Comparison of ENCODE assay signal across 19 cellular contexts in genomic region chr3:80007522-80007921, GRCh38.
DNase-seq lines count a peak whose midpoint lies in the region; ATAC-seq, FAIRE-seq and TF ChIP-seq lines count a peak whose summit lies in the region.
"Had no signal": no experiment of that assay in that cellular context is flagged by ENCODE, and none has a peak within 500 bp of the region (broad histone marks: within the 10 kb centered on the region; RNA-seq: fewer than 3 reads in every experiment).

No MANE protein-coding gene starts in this region.

- no peaks in the 10 kb centered on the region for H3K79me2 ChIP-seq in HepG2 (ENCODE audit: insufficient read depth, low read length)

- WGBS in HepG2 (ENCODE audit: low lambda C conversion rate): 0% methylated on average over 1 of the region's 1 CpG
- 74% methylated on average over 1 of the region's 1 CpG for WGBS in right lobe of liver (ENCODE audit: insufficient coverage, low coverage, low lambda C conversion rate, missing lambda C conversion rate)

- TF ChIP-seq EP300 in HepG2 (IDR thresholded peaks at IDR 0.05; ENCODE audit: low read depth in 2 of 2, low read length in 2 of 2): no peak
- TF ChIP-seq EP300 in HepG2 (CRISPR knock-in tag; IDR thresholded peaks at IDR 0.05; ENCODE audit: borderline replicate concordance): no peak

- no peak for TF ChIP-seq POLR2A in HepG2 (IDR thresholded peaks at IDR 0.05; ENCODE audit: insufficient read depth in 1 of 2, low read depth in 2 of 2, low read length in 2 of 2)
- no peak for TF ChIP-seq POLR2A in right lobe of liver (IDR thresholded peaks at IDR 0.05)

- intact Hi-C loops in HepG2 (cut with micrococcal nuclease; ENCODE audit: unreplicated experiment) (no loop called here), right lobe of liver (cut with DNase I) (no loop called here)

- H3K4me3 ChIP-seq in HepG2 (replicated peaks in 1 of 3; ENCODE audit: insufficient read depth in 1 of 3, low read depth in 2 of 3, low read length in 3 of 3) (no peak overlapping the region), right lobe of liver (no peak overlapping the region)
- H3K4me3 ChIP-seq: A549; BLaER1 treated with 17β-estradiol and CSF1 and Interleukin-3, amounts not matched to agents 10 nM and 100 nM; GM12878 had no signal

- no peaks in the 10 kb centered on the region for H3K9me3 ChIP-seq in HepG2 (ENCODE audit: low read length)
- H3K9me3 ChIP-seq in right lobe of liver: no peaks in the 10 kb centered on the region
- H3K9me3 ChIP-seq: BLaER1 treated with 17β-estradiol and CSF1 and Interleukin-3, amounts not matched to agents 10 nM and 100 nM had no signal

- H3K27ac ChIP-seq in HepG2 (ENCODE audit: extremely low read length, insufficient read depth, low read length): no peak overlapping the region
- no peak overlapping the region for H3K27ac ChIP-seq in right lobe of liver
- H3K27ac ChIP-seq: A549; BLaER1 treated with 17β-estradiol and CSF1 and Interleukin-3, amounts not matched to agents 10 nM and 100 nM; C4-2B had no signal

- POLR2A ChIA-PET in HepG2 (lab: Yijun Ruan, JAX): no interaction called here
- POLR2A ChIA-PET in GM10248 (lab: Yijun Ruan, JAX): no interaction called here

- H3K27me3 ChIP-seq in HepG2 (ENCODE audit: control insufficient read depth in 1 of 2, insufficient read depth in 2 of 2, low read length in 2 of 2) (no peaks in the 10 kb centered on the region), right lobe of liver (no peaks in the 10 kb centered on the region)
- H3K27me3 ChIP-seq: BLaER1 treated with 17β-estradiol and CSF1 and Interleukin-3, amounts not matched to agents 10 nM and 100 nM had no signal

- ATAC-seq in HepG2 (no peak), right lobe of liver (no peak), HG03439 (IDR thresholded peaks at IDR 0.05; ENCODE audit: unreplicated experiment) (no peak)
- ATAC-seq: A549; CD8-positive, alpha-beta T cell; GM12878 had no signal

- no TSS peak for BruUV-seq in HepG2 (replicated peaks; lab: Mats Ljungman, UMichigan)

- H3K4me1 ChIP-seq in HepG2 (ENCODE audit: insufficient read depth, low read length) (no peaks in the 10 kb centered on the region), right lobe of liver (no peaks in the 10 kb centered on the region)
- H3K4me1 ChIP-seq: A549; BLaER1 treated with 17β-estradiol and CSF1 and Interleukin-3, amounts not matched to agents 10 nM and 100 nM; Caco-2 had no signal

- FAIRE-seq in HepG2 (lab: Jason Lieb, UNC) (no peak), endometrium (lab: Jason Lieb, UNC) (peak; percentile 50)
- FAIRE-seq: A549, D721Med, GM12878, GM12892, GM18507 had no signal

- H2AFZ ChIP-seq in HepG2 (ENCODE audit: low read length): no peak overlapping the region

- no peak overlapping the region for H3K4me2 ChIP-seq in HepG2 (ENCODE audit: low read depth, low read length)
- H3K4me2 ChIP-seq: A549; BLaER1 treated with 17β-estradiol and CSF1 and Interleukin-3, amounts not matched to agents 10 nM and 100 nM had no signal

- H3K9ac ChIP-seq in HepG2 (ENCODE audit: insufficient read depth, low read depth, low read length): no peak overlapping the region
- H3K9ac ChIP-seq: BLaER1 treated with 17β-estradiol and CSF1 and Interleukin-3, amounts not matched to agents 10 nM and 100 nM had no signal

- no peaks in the 10 kb centered on the region for H4K20me1 ChIP-seq in HepG2 (ENCODE audit: insufficient read depth, low read length)
- H4K20me1 ChIP-seq: BLaER1 treated with 17β-estradiol and CSF1 and Interleukin-3, amounts not matched to agents 10 nM and 100 nM had no signal

- H3K36me3 ChIP-seq in HepG2 (replicated peaks in 1 of 2; ENCODE audit: control insufficient read depth in 1 of 2, insufficient read depth in 2 of 2, low read length in 2 of 2) (no peaks in the 10 kb centered on the region), right lobe of liver (no peaks in the 10 kb centered on the region)
- H3K36me3 ChIP-seq: BLaER1 treated with 17β-estradiol and CSF1 and Interleukin-3, amounts not matched to agents 10 nM and 100 nM had no signal

- no peak for TF ChIP-seq CTCF in HepG2 (CRISPR knock-in tag; IDR thresholded peaks at IDR 0.05)
- no peak for TF ChIP-seq CTCF in right lobe of liver (IDR thresholded peaks at IDR 0.05)
- TF ChIP-seq CTCF in GM10248 (IDR thresholded peaks at IDR 0.05; ENCODE audit: control extremely low read depth, extremely low read depth, low read depth, missing control alignments): no peak

- no peak for TF ChIP-seq RAD21 in HepG2 (CRISPR knock-in tag; IDR thresholded peaks at IDR 0.05)

- in situ Hi-C loops in HepG2 (cut with HindIII; ENCODE audit: extremely low pct_ligation_motif_present, low pct_unique_long_range_greater_than_20kb): no loop called here

- no peak for DNase-seq in HepG2 (ENCODE audit: low spot score)
- no peak for DNase-seq in right lobe of liver
- DNase-seq in GM10248 (ENCODE audit: extremely low spot score): no peak
- DNase-seq: AML-193; Caco-2; Calu3; CD4-positive, alpha-beta T cell; CD8-positive, alpha-beta T cell; DMS79 treated with DMSO at 0.1 percent for 48 hours; GF-D8 had no signal

- CTCF ChIA-PET in HepG2 (lab: Yijun Ruan, JAX; ENCODE audit: low intra/inter-chr PET ratio, low total read pairs) (no interaction called here), GM10248 (lab: Yijun Ruan, JAX) (no interaction called here)

TF ChIP-seq in HepG2, 621 proteins besides CTCF, POLR2A, EP300 and RAD21:
- TF ChIP-seq ZSCAN9 (CRISPR knock-in tag; IDR thresholded peaks at IDR 0.05; ENCODE audit: borderline replicate concordance): no peak
- no peak for TF ChIP-seq ZNF746 (CRISPR knock-in tag; IDR thresholded peaks at IDR 0.05)
- TF ChIP-seq ZNF20 (CRISPR knock-in tag; IDR thresholded peaks at IDR 0.05): no peak
- TF ChIP-seq NR1H2 (CRISPR knock-in tag; IDR thresholded peaks at IDR 0.05; ENCODE audit: borderline replicate concordance, low read depth): no peak
- TF ChIP-seq MEIS2 (CRISPR knock-in tag; IDR thresholded peaks at IDR 0.05): no peak
- no peak for TF ChIP-seq MAFF (IDR thresholded peaks at IDR 0.05; ENCODE audit: low read depth, low read length)
- TF ChIP-seq MAFK (conservative IDR thresholded peaks at IDR 0.05 in 1 of 2, IDR thresholded peaks at IDR 0.05 in 1 of 2; ENCODE audit: low read length in 2 of 2): 0 out of 4 replicates have a peak, but pooled peaks of 1 of the 2 experiments have one; percentile 26
- no peak for TF ChIP-seq ATF3 (CRISPR knock-in tag; IDR thresholded peaks at IDR 0.05)
- TF ChIP-seq MAF1 (CRISPR knock-in tag; IDR thresholded peaks at IDR 0.05; ENCODE audit: borderline replicate concordance): no peak
- TF ChIP-seq NFYC (CRISPR knock-in tag; IDR thresholded peaks at IDR 0.05): no peak
- TF ChIP-seq ZNF598 (CRISPR knock-in tag; IDR thresholded peaks at IDR 0.05; ENCODE audit: borderline replicate concordance): no peak
- TF ChIP-seq ATF7 (IDR thresholded peaks at IDR 0.05): peak; percentile 85
- no peak for TF ChIP-seq ATF7 (CRISPR knock-in tag; IDR thresholded peaks at IDR 0.05)
- no peak for TF ChIP-seq ATF2 (CRISPR knock-in tag; IDR thresholded peaks at IDR 0.05)
